In the genomic region with DNA sequence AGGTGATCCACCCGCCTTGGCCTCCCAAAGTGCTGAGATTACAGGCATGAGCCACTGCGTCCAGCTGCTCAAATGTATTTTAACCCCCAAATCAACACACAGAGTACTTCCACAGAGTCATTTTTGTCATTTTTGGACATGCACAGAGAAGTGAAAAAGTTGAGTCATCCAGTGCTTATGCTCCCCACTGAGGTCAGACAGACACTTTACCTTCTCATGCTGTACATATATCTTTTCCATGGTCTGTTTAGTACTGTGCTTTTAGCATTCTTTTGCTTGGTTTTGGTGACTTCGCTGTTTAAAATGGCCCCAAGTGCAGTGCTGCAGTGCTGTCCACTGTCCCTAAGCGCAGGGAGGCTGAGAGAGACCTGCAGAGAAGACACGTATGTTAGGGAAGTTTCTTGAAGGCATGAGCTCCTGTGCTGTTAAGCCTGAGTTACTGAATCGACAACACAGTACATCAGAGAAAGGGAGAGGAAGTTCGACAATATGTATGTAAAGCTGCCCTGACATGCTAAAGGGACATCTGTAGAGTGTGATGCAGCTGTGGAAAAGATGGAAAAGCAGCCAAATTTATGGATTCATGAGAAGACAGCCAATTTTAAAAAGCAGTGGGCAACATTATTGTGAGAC, we compare ENCODE assay signal across 8 cellular contexts.
DNase-seq lines count a peak whose midpoint lies in the region; ATAC-seq and TF ChIP-seq lines count a peak whose summit lies in the region.
"Not testable (repeated sequence)": the region's sequence is repeated elsewhere in the genome, so short reads cannot be mapped to it uniquely, and the experiment has no call there.

No MANE protein-coding gene starts in this region.

- POLR2A ChIA-PET in naive thymus-derived CD4-positive, alpha-beta T cell (lab: Charles Lee), result not testable (repeated sequence)

- H3K36me3 Mint-ChIP-seq in T-helper 2 cell treated with Interferon-gamma antibody and Interleukin-4, amounts not matched to agents 5 μg/mL and 100 μg/mL, for 36 hours (ENCODE audit: low read depth); naive thymus-derived CD4-positive, alpha-beta T cell: not testable (repeated sequence)

- DNase-seq in GM10266 (ENCODE audit: extremely low spot score) (peak; percentile 28), GM20000 (ENCODE audit: low spot score) (peak; percentile 46)
- DNase-seq in T-helper 2 cell treated with Interferon-gamma antibody and Interleukin-4, amounts not matched to agents 5 μg/mL and 100 μg/mL, for 36 hours (ENCODE audit: low spot score); naive thymus-derived CD4-positive, alpha-beta T cell: not testable (repeated sequence)

- not testable (repeated sequence) for TF ChIP-seq CTCF in GM10266 (IDR thresholded peaks at IDR 0.05; ENCODE audit: control insufficient read depth, insufficient read depth, low read depth, missing control alignments); GM20000 (IDR thresholded peaks at IDR 0.05; ENCODE audit: extremely low read depth, missing control alignments)

- H3K36me3 ChIP-seq in naive thymus-derived CD4-positive, alpha-beta T cell (ENCODE audit: control insufficient read depth in 2 of 3, insufficient read depth in 3 of 3, low read length in 3 of 3), result not testable (repeated sequence)

- CTCF ChIA-PET in naive thymus-derived CD4-positive, alpha-beta T cell (lab: Charles Lee), result not testable (repeated sequence)

- not testable (repeated sequence) for H3K9me3 ChIP-seq in naive thymus-derived CD4-positive, alpha-beta T cell (ENCODE audit: control insufficient read depth in 2 of 3, low read length in 3 of 3)

- not testable (repeated sequence) for H3K4me3 Mint-ChIP-seq in T-helper 2 cell treated with Interferon-gamma antibody and Interleukin-4, amounts not matched to agents 5 μg/mL and 100 μg/mL, for 36 hours; naive thymus-derived CD4-positive, alpha-beta T cell

- H3K27ac ChIP-seq in naive thymus-derived CD4-positive, alpha-beta T cell (ENCODE audit: low read depth, low read length), result not testable (repeated sequence)

- not testable (repeated sequence) for H3K4me3 ChIP-seq in naive thymus-derived CD4-positive, alpha-beta T cell (ENCODE audit: low read length)

- not testable (repeated sequence) for H3K4me1 ChIP-seq in naive thymus-derived CD4-positive, alpha-beta T cell (ENCODE audit: control insufficient read depth in 2 of 2, insufficient read depth in 2 of 2, low read length in 2 of 2)

- not testable (repeated sequence) for H3K27me3 Mint-ChIP-seq in T-helper 2 cell treated with Interferon-gamma antibody and Interleukin-4, amounts not matched to agents 5 μg/mL and 100 μg/mL, for 36 hours (ENCODE audit: low read depth); naive thymus-derived CD4-positive, alpha-beta T cell

- H3K27ac Mint-ChIP-seq in T-helper 2 cell treated with Interferon-gamma antibody and Interleukin-4, amounts not matched to agents 5 μg/mL and 100 μg/mL, for 36 hours, result peak overlapping the region; percentile 12
- peak overlapping the region in 1 of 9 donors; percentile 49 for H3K27ac Mint-ChIP-seq in naive thymus-derived CD4-positive, alpha-beta T cell

- intact Hi-C loops in naive thymus-derived CD4-positive, alpha-beta T cell (cut with micrococcal nuclease), result not testable (repeated sequence)

- ATAC-seq in GM18868 (IDR thresholded peaks at IDR 0.05; ENCODE audit: unreplicated experiment) (peak; percentile 93), HG02610 (IDR thresholded peaks at IDR 0.05; ENCODE audit: unreplicated experiment) (peak; percentile 90), HG03066 (IDR thresholded peaks at IDR 0.05; ENCODE audit: low read depth, unreplicated experiment) (peak; percentile 84), HG03558 (IDR thresholded peaks at IDR 0.05; ENCODE audit: extremely low read depth, unreplicated experiment) (peak; percentile 72)
- peak; percentile 51 for ATAC-seq in naive thymus-derived CD4-positive, alpha-beta T cell

- not testable (repeated sequence) for H3K9me3 Mint-ChIP-seq in T-helper 2 cell treated with Interferon-gamma antibody and Interleukin-4, amounts not matched to agents 5 μg/mL and 100 μg/mL, for 36 hours; naive thymus-derived CD4-positive, alpha-beta T cell

- H3K27me3 ChIP-seq in naive thymus-derived CD4-positive, alpha-beta T cell (ENCODE audit: control insufficient read depth in 2 of 2, insufficient read depth in 2 of 2, low read length in 2 of 2), result not testable (repeated sequence)

- peaks cover 27% of the 10 kb centered on the region for H3K4me1 Mint-ChIP-seq in T-helper 2 cell treated with Interferon-gamma antibody and Interleukin-4, amounts not matched to agents 5 μg/mL and 100 μg/mL, for 36 hours (ENCODE audit: low read depth)
- H3K4me1 Mint-ChIP-seq in naive thymus-derived CD4-positive, alpha-beta T cell, result peaks cover 3 to 34% (median 10%) of the 10 kb centered on the region in 7 donors
